ENCODE assay signal across 1 cellular context in the genomic region with DNA sequence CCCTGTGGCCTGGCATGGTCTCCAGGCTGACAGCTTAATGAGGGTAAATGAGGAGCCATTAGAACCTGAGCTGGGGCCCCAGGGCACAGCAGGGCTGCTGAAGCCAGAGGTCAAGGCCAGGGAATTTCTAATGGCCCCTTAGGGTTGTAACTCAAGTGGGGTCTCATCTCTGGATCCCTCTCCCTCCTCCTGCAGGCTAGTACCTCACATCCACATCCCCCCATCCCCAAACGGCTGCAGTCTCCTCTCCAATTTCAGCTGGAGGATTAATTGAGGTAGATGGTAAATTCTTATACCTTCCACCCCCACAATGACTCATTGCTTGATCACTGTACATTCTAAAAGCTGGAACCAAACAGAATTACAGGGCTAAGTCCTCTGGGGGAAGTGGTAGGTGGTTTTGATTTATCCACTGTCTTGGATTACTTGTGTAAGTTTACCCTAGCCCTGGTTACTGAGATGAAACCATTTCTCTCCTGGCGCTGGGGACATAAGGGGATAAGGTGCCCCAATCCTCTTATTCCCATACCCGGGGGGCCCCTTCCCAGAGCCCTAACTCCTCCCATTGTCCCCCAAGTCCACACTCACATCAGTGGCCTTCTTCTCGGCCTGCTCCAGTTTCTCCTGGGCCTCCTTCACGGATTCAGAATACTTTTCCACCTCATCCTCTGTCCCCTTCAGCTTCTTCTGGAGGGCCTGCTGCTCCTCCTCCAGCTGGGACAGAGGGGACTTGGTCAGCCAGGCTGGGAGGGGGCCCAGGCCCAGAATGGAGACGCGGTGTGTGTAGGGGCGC.
TF ChIP-seq lines count a peak whose summit lies in the region.

No MANE protein-coding gene starts in this region.

TF ChIP-seq in WTC11, 78 proteins besides CTCF, POLR2A, EP300 and RAD21 (continued from another document):
- TF ChIP-seq, protein P1, sequence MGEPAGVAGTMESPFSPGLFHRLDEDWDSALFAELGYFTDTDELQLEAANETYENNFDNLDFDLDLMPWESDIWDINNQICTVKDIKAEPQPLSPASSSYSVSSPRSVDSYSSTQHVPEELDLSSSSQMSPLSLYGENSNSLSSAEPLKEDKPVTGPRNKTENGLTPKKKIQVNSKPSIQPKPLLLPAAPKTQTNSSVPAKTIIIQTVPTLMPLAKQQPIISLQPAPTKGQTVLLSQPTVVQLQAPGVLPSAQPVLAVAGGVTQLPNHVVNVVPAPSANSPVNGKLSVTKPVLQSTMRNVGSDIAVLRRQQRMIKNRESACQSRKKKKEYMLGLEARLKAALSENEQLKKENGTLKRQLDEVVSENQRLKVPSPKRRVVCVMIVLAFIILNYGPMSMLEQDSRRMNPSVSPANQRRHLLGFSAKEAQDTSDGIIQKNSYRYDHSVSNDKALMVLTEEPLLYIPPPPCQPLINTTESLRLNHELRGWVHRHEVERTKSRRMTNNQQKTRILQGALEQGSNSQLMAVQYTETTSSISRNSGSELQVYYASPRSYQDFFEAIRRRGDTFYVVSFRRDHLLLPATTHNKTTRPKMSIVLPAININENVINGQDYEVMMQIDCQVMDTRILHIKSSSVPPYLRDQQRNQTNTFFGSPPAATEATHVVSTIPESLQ (CRISPR knock-in tag; IDR thresholded peaks at IDR 0.05): no peak
- TF ChIP-seq JAZF1 (CRISPR knock-in tag; IDR thresholded peaks at IDR 0.05) (no peak), TP53 (CRISPR knock-in tag; IDR thresholded peaks at IDR 0.05) (no peak), ZNF138 (CRISPR knock-in tag; conservative IDR thresholded peaks at IDR 0.05) (no peak), ETV6 (CRISPR knock-in tag; IDR thresholded peaks at IDR 0.05) (no peak), ATF1 (CRISPR knock-in tag; IDR thresholded peaks at IDR 0.05) (no peak), NR3C1 (CRISPR knock-in tag; conservative IDR thresholded peaks at IDR 0.05; ENCODE audit: low read depth) (no peak), SP1 (CRISPR knock-in tag; conservative IDR thresholded peaks at IDR 0.05) (no peak), ELF4 (CRISPR knock-in tag; IDR thresholded peaks at IDR 0.05; ENCODE audit: low read depth) (no peak)
- TF ChIP-seq, protein P2, sequence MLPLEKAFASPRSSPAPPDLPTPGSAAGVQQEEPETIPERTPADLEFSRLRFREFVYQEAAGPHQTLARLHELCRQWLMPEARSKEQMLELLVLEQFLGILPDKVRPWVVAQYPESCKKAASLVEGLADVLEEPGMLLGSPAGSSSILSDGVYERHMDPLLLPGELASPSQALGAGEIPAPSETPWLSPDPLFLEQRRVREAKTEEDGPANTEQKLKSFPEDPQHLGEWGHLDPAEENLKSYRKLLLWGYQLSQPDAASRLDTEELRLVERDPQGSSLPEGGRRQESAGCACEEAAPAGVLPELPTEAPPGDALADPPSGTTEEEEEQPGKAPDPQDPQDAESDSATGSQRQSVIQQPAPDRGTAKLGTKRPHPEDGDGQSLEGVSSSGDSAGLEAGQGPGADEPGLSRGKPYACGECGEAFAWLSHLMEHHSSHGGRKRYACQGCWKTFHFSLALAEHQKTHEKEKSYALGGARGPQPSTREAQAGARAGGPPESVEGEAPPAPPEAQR (CRISPR knock-in tag; IDR thresholded peaks at IDR 0.05): no peak
- TF ChIP-seq, protein P3, sequence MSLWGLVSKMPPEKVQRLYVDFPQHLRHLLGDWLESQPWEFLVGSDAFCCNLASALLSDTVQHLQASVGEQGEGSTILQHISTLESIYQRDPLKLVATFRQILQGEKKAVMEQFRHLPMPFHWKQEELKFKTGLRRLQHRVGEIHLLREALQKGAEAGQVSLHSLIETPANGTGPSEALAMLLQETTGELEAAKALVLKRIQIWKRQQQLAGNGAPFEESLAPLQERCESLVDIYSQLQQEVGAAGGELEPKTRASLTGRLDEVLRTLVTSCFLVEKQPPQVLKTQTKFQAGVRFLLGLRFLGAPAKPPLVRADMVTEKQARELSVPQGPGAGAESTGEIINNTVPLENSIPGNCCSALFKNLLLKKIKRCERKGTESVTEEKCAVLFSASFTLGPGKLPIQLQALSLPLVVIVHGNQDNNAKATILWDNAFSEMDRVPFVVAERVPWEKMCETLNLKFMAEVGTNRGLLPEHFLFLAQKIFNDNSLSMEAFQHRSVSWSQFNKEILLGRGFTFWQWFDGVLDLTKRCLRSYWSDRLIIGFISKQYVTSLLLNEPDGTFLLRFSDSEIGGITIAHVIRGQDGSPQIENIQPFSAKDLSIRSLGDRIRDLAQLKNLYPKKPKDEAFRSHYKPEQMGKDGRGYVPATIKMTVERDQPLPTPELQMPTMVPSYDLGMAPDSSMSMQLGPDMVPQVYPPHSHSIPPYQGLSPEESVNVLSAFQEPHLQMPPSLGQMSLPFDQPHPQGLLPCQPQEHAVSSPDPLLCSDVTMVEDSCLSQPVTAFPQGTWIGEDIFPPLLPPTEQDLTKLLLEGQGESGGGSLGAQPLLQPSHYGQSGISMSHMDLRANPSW (CRISPR knock-in tag; conservative IDR thresholded peaks at IDR 0.05; ENCODE audit: low read depth): no peak
- TF ChIP-seq, protein P4, sequence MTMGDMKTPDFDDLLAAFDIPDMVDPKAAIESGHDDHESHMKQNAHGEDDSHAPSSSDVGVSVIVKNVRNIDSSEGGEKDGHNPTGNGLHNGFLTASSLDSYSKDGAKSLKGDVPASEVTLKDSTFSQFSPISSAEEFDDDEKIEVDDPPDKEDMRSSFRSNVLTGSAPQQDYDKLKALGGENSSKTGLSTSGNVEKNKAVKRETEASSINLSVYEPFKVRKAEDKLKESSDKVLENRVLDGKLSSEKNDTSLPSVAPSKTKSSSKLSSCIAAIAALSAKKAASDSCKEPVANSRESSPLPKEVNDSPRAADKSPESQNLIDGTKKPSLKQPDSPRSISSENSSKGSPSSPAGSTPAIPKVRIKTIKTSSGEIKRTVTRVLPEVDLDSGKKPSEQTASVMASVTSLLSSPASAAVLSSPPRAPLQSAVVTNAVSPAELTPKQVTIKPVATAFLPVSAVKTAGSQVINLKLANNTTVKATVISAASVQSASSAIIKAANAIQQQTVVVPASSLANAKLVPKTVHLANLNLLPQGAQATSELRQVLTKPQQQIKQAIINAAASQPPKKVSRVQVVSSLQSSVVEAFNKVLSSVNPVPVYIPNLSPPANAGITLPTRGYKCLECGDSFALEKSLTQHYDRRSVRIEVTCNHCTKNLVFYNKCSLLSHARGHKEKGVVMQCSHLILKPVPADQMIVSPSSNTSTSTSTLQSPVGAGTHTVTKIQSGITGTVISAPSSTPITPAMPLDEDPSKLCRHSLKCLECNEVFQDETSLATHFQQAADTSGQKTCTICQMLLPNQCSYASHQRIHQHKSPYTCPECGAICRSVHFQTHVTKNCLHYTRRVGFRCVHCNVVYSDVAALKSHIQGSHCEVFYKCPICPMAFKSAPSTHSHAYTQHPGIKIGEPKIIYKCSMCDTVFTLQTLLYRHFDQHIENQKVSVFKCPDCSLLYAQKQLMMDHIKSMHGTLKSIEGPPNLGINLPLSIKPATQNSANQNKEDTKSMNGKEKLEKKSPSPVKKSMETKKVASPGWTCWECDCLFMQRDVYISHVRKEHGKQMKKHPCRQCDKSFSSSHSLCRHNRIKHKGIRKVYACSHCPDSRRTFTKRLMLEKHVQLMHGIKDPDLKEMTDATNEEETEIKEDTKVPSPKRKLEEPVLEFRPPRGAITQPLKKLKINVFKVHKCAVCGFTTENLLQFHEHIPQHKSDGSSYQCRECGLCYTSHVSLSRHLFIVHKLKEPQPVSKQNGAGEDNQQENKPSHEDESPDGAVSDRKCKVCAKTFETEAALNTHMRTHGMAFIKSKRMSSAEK (CRISPR knock-in tag; IDR thresholded peaks at IDR 0.05; ENCODE audit: borderline replicate concordance): no peak
- TF ChIP-seq, protein P5, sequence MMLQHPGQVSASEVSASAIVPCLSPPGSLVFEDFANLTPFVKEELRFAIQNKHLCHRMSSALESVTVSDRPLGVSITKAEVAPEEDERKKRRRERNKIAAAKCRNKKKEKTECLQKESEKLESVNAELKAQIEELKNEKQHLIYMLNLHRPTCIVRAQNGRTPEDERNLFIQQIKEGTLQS (CRISPR knock-in tag; conservative IDR thresholded peaks at IDR 0.05): no peak
- TF ChIP-seq, protein P6, sequence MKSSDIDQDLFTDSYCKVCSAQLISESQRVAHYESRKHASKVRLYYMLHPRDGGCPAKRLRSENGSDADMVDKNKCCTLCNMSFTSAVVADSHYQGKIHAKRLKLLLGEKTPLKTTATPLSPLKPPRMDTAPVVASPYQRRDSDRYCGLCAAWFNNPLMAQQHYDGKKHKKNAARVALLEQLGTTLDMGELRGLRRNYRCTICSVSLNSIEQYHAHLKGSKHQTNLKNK (CRISPR knock-in tag; IDR thresholded peaks at IDR 0.05): no peak
- TF ChIP-seq, protein P7, sequence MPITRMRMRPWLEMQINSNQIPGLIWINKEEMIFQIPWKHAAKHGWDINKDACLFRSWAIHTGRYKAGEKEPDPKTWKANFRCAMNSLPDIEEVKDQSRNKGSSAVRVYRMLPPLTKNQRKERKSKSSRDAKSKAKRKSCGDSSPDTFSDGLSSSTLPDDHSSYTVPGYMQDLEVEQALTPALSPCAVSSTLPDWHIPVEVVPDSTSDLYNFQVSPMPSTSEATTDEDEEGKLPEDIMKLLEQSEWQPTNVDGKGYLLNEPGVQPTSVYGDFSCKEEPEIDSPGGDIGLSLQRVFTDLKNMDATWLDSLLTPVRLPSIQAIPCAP (CRISPR knock-in tag; IDR thresholded peaks at IDR 0.05): no peak
